Comparison of ENCODE assay signal across 15 cellular contexts in genomic region chr18:68854786-68855391, GRCh38. TPM values are rescaled to one million over a fixed set of nuclear protein-coding genes. Genes with fewer than 3 reads are reported as not detected.
A peak's percentile ranks its signal among the peaks of the same experiment; 100 is the strongest.
DNase-seq lines count a peak whose midpoint lies in the region; ATAC-seq, FAIRE-seq and TF ChIP-seq lines count a peak whose summit lies in the region.
"Had no signal": no experiment of that assay in that cellular context is flagged by ENCODE, and none has a peak within 500 bp of the region (broad histone marks: within the 10 kb centered on the region; RNA-seq: fewer than 3 reads in every experiment).

No MANE protein-coding gene starts in this region.

- H3K27me3 Mint-ChIP-seq in neural progenitor cell (ENCODE audit: insufficient read depth, low read depth), result no peaks in the 10 kb centered on the region
- H3K27me3 Mint-ChIP-seq: B cell; CD4-positive, alpha-beta T cell had no signal

- H3K9ac ChIP-seq in neural progenitor cell, result no peak overlapping the region

- CTCF ChIA-PET in PC-9 (lab: Charles Lee), result no interaction called here

- H3K36me3 Mint-ChIP-seq in neural progenitor cell, result no peaks in the 10 kb centered on the region

- POLR2A ChIA-PET in PC-9 (lab: Charles Lee; ENCODE audit: unreplicated experiment), result no interaction called here

- H3K4me2 ChIP-seq in PC-9 (no peak overlapping the region), neural progenitor cell (no peak overlapping the region)

- intact Hi-C loops in PC-9 (cut with micrococcal nuclease; ENCODE audit: unreplicated experiment), result no loop called here

- BruUV-seq in PC-9 (replicated peaks; lab: Mats Ljungman, UMichigan), result no TSS peak

- H3K27ac ChIP-seq in PC-9 (no peak overlapping the region), neural progenitor cell (peak overlapping the region; percentile 37)

- H3K4me1 ChIP-seq in PC-9 (replicated peaks; ENCODE audit: insufficient read depth) (no peaks in the 10 kb centered on the region), neural progenitor cell (no peaks in the 10 kb centered on the region)

- H4K20me1 ChIP-seq in PC-9 (ENCODE audit: insufficient read depth) (no peaks in the 10 kb centered on the region), neural progenitor cell (ENCODE audit: low read depth) (no peaks in the 10 kb centered on the region)

- FAIRE-seq in D721Med (lab: Jason Lieb, UNC), result peak; percentile 100
- FAIRE-seq: K562 had no signal

- ATAC-seq in GM18909 (IDR thresholded peaks at IDR 0.05; ENCODE audit: poor library complexity, unreplicated experiment) (peak; percentile 53), GM19328 (IDR thresholded peaks at IDR 0.05; ENCODE audit: unreplicated experiment) (no peak), GM21723 (IDR thresholded peaks at IDR 0.05; ENCODE audit: unreplicated experiment) (no peak)
- ATAC-seq: K562 had no signal

- no peak overlapping the region for H3K4me3 ChIP-seq in PC-9
- H3K4me3 ChIP-seq in neural progenitor cell, result no peak overlapping the region
- H3K4me3 ChIP-seq: K562 had no signal

- TF ChIP-seq CTCF in D721Med (IDR thresholded peaks at IDR 0.05; ENCODE audit: insufficient read depth, missing control alignments) (no peak), PC-9 (conservative IDR thresholded peaks at IDR 0.05) (no peak), neural progenitor cell (IDR thresholded peaks at IDR 0.05) (no peak)

- DNase-seq in D721Med (ENCODE audit: insufficient read length, low spot score) (no peak), PC-9 (no peak), neural progenitor cell (ENCODE audit: low spot score) (no peak), DMS 273 treated with DMSO at 0.1 percent for 48 hours (lab: John Stamatoyannopoulos, UW) (no peak)
- DNase-seq: C1 segment of cervical spinal cord; CD4-positive, alpha-beta T cell; DND-41; GDM1; GOT3; H9 had no signal

- no peaks in the 10 kb centered on the region for H3K27me3 ChIP-seq in PC-9 (ENCODE audit: insufficient read depth, low read depth)
- H3K27me3 ChIP-seq in neural progenitor cell, result no peaks in the 10 kb centered on the region

- no peak overlapping the region for H3K27ac Mint-ChIP-seq in neural progenitor cell
- H3K27ac Mint-ChIP-seq: B cell; CD4-positive, alpha-beta T cell; H9 had no signal

- H3K9me2 ChIP-seq in PC-9 (ENCODE audit: insufficient read depth), result no peaks in the 10 kb centered on the region; the same call in 1 of the 2 replicates

- H3K9me3 ChIP-seq in PC-9 (ENCODE audit: insufficient read depth, low read depth) (no peaks in the 10 kb centered on the region), neural progenitor cell (ENCODE audit: low read depth) (no peaks in the 10 kb centered on the region)

- H3K4me1 Mint-ChIP-seq in neural progenitor cell, result no peaks in the 10 kb centered on the region
- H3K4me1 Mint-ChIP-seq: B cell, H9 had no signal

- 0 out of 2 replicates have a peak overlapping the region, but pooled peaks have one; percentile 11 for H2AFZ ChIP-seq in PC-9
- no peak overlapping the region for H2AFZ ChIP-seq in neural progenitor cell (replicated peaks)

- H3K4me3 Mint-ChIP-seq in neural progenitor cell, result no peak overlapping the region
- H3K4me3 Mint-ChIP-seq: B cell; CD4-positive, alpha-beta T cell; H9 had no signal

- H3F3A ChIP-seq in PC-9 (ENCODE audit: insufficient read depth, low read depth) (no peaks in the 10 kb centered on the region), neural progenitor cell (ENCODE audit: low read depth) (no peaks in the 10 kb centered on the region)

- H3K79me2 ChIP-seq in PC-9 (ENCODE audit: low read depth), result no peaks in the 10 kb centered on the region
- H3K79me2 ChIP-seq in neural progenitor cell (ENCODE audit: low read depth), result no peaks in the 10 kb centered on the region

- H3K9me3 Mint-ChIP-seq in neural progenitor cell, result no peaks in the 10 kb centered on the region
- H3K9me3 Mint-ChIP-seq: CD4-positive, alpha-beta T cell; H9 had no signal

- H3K36me3 ChIP-seq in PC-9 (ENCODE audit: low read depth) (no peaks in the 10 kb centered on the region), neural progenitor cell (no peaks in the 10 kb centered on the region)

RNA-seq across cellular contexts. Expression of gene CCDC102B, which starts 57.0 kb away (rescaled TPM):
- total RNA-seq in PC-9 (2021) (1.9 and 2.3 TPM in 2 replicates), neural progenitor cell (ENCODE audit: low replicate concordance) (14.1 and 26.2 TPM in 2 replicates)
